In genomic region chr5:40976836-40977235, GRCh38 we compare ENCODE assay signal across 20 cellular contexts.
"Had no signal": no experiment of that assay in that cellular context is flagged by ENCODE, and none has a peak within 500 bp of the region (broad histone marks: within the 10 kb centered on the region; RNA-seq: fewer than 3 reads in every experiment).

No MANE protein-coding gene starts in this region.

- H3K27ac Mint-ChIP-seq: effector memory CD8-positive, alpha-beta T cell; memory B cell; mesothelial cell of epicardium; natural killer cell had no signal

- H3K36me3 Mint-ChIP-seq: memory B cell, mesothelial cell of epicardium, natural killer cell had no signal

- H3K36me3 ChIP-seq: gastroesophageal sphincter, left lung, lower lobe of right lung, pancreas, prostate gland, stomach, thoracic aorta, transverse colon had no signal

- DNase-seq: effector memory CD8-positive, alpha-beta T cell; foreskin fibroblast; glutamatergic neuron; islet precursor cell; left lung; lower lobe of right lung; natural killer cell; occipital lobe; pancreas; stimulated activated naive CD4-positive, alpha-beta T cell; stomach; substantia nigra; transverse colon had no signal

- H3K9me3 Mint-ChIP-seq: effector memory CD8-positive, alpha-beta T cell; memory B cell; mesothelial cell of epicardium had no signal

- H3K4me1 ChIP-seq: esophagus muscularis mucosa, gastroesophageal sphincter, left lung, lower lobe of right lung, pancreas, prostate gland had no signal

- H3K4me1 Mint-ChIP-seq: memory B cell, mesothelial cell of epicardium, natural killer cell had no signal

- H3K4me3 ChIP-seq: esophagus muscularis mucosa, gastroesophageal sphincter, left lung, lower lobe of right lung, pancreas, prostate gland, stomach, thoracic aorta, transverse colon had no signal

- FAIRE-seq: pancreas had no signal

- H3K27ac ChIP-seq: epithelial cell of prostate, esophagus muscularis mucosa, gastroesophageal sphincter, left lung, lower lobe of right lung, pancreas, prostate gland, stomach, thoracic aorta, transverse colon had no signal

- H3K27me3 Mint-ChIP-seq: memory B cell had no signal

- H3K4me3 Mint-ChIP-seq: effector memory CD8-positive, alpha-beta T cell; memory B cell; mesothelial cell of epicardium; natural killer cell had no signal

- H3K27me3 ChIP-seq: gastroesophageal sphincter, left lung, pancreas, stomach, transverse colon had no signal

- H3K9me3 ChIP-seq: esophagus muscularis mucosa, gastroesophageal sphincter, left lung, lower lobe of right lung, pancreas, prostate gland, stomach, thoracic aorta, transverse colon had no signal
